Comparison of ENCODE assay signal across 8 cellular contexts in genomic region chr3:9500108-9501050, GRCh38.
DNase-seq lines count a peak whose midpoint lies in the region; ATAC-seq and TF ChIP-seq lines count a peak whose summit lies in the region.

No MANE protein-coding gene starts in this region.

- H3K4me3 Mint-ChIP-seq in memory B cell = no peak overlapping the region

- ATAC-seq in memory B cell (ENCODE audit: low read depth) (peak; percentile 64), HG03378 (IDR thresholded peaks at IDR 0.05; ENCODE audit: unreplicated experiment) (no peak)

- peaks cover 27% of the 10 kb centered on the region for H3K27me3 Mint-ChIP-seq in memory B cell

- peaks cover 14% of the 10 kb centered on the region for H3K4me1 Mint-ChIP-seq in memory B cell

- no peak overlapping the region for H3K27ac Mint-ChIP-seq in memory B cell

- DNase-seq in NCI-H2029 (lab: John Stamatoyannopoulos, UW) = peak; percentile 31
- no peak for DNase-seq in NCI-H2029 treated with DMSO at 0.1 percent for 48 hours (lab: John Stamatoyannopoulos, UW)
- peak; percentile 34 to 48 for DNase-seq in activated CD4-positive, alpha-beta T cell treated with anti-CD3 and anti-CD28 coated beads for 4 hours
- DNase-seq in ecto neural progenitor cell (ENCODE audit: low spot score) = peak; percentile 94
- DNase-seq in memory B cell (ENCODE audit: low spot score in 2 of 2) = peak; percentile 44 to 63
- peak; percentile 7 to 17 for DNase-seq in stimulated activated CD8-positive, alpha-beta memory T cell treated with anti-CD3 and anti-CD28 coated beads, Interleukin-7, amount 100 ng/mL, for 4 hours (ENCODE audit: low read depth in 2 of 2)

- peaks cover 3% of the 10 kb centered on the region for H3K36me3 Mint-ChIP-seq in memory B cell

- TF ChIP-seq CTCF in LNCAP (IDR thresholded peaks at IDR 0.05) = peak; percentile 88

- no peaks in the 10 kb centered on the region for H3K9me3 Mint-ChIP-seq in memory B cell
